ENCODE assay signal across 24 cellular contexts in genomic region chr1:83970119-83970518, GRCh38. TPM values are rescaled to one million over a fixed set of nuclear protein-coding genes. Genes with fewer than 3 reads are reported as not detected.
DNase-seq lines count a peak whose midpoint lies in the region; ATAC-seq and TF ChIP-seq lines count a peak whose summit lies in the region.
"Had no signal": no experiment of that assay in that cellular context is flagged by ENCODE, and none has a peak within 500 bp of the region (broad histone marks: within the 10 kb centered on the region; RNA-seq: fewer than 3 reads in every experiment).

No MANE protein-coding gene starts in this region.

- H3K36me3 ChIP-seq in ascending aorta (no peaks in the 10 kb centered on the region), thoracic aorta (no peaks in the 10 kb centered on the region), trophoblast cell (ENCODE audit: control insufficient read depth in 1 of 2, insufficient read depth in 2 of 2, low read length in 2 of 2) (no peaks in the 10 kb centered on the region)
- H3K36me3 ChIP-seq: BLaER1 treated with 17β-estradiol and CSF1 and Interleukin-3, amounts not matched to agents 10 nM and 100 nM had no signal

- H2BK5ac ChIP-seq in trophoblast cell (ENCODE audit: low read depth, low read length, poor library complexity): no peak overlapping the region

- no peak overlapping the region for H4K8ac ChIP-seq in trophoblast cell (ENCODE audit: low read depth, low read length)

- no peak overlapping the region for H2BK120ac ChIP-seq in trophoblast cell (ENCODE audit: insufficient read depth, low read length, poor library complexity)

- no peak for TF ChIP-seq CTCF in ascending aorta (IDR thresholded peaks at IDR 0.05)
- TF ChIP-seq CTCF in fibroblast of mammary gland (conservative IDR thresholded peaks at IDR 0.05; ENCODE audit: control insufficient read depth, insufficient read depth, low read depth, low read length): no peak
- no peak for TF ChIP-seq CTCF in thoracic aorta (IDR thresholded peaks at IDR 0.05)

- H3K18ac ChIP-seq in trophoblast cell (ENCODE audit: low read length): no peak overlapping the region

- H2AFZ ChIP-seq in trophoblast cell (ENCODE audit: insufficient read depth, low read length, poor library complexity): no peak overlapping the region

- H3K4me3 ChIP-seq in ascending aorta: no peak overlapping the region
- no peak overlapping the region for H3K4me3 ChIP-seq in fibroblast of mammary gland (ENCODE audit: control insufficient read depth, low read depth, low read length)
- no peak overlapping the region for H3K4me3 ChIP-seq in thoracic aorta
- no peak overlapping the region for H3K4me3 ChIP-seq in trophoblast cell (ENCODE audit: low read depth, low read length)
- H3K4me3 ChIP-seq: A549; BLaER1 treated with 17β-estradiol and CSF1 and Interleukin-3, amounts not matched to agents 10 nM and 100 nM; GM12878 had no signal

- H3K27ac ChIP-seq in ascending aorta (peak overlapping the region; percentile 59 to 67), thoracic aorta (peak overlapping the region; percentile 22 to 52), trophoblast cell (ENCODE audit: low read depth, low read length) (no peak overlapping the region)
- H3K27ac ChIP-seq: A549; BLaER1 treated with 17β-estradiol and CSF1 and Interleukin-3, amounts not matched to agents 10 nM and 100 nM had no signal

- intact Hi-C loops in ascending aorta (cut with DNase I) (no loop called here), sciatic nerve (cut with DNase I) (no loop called here)

- DNase-seq in G401 (ENCODE audit: low spot score) (peak; percentile 31), ascending aorta (ENCODE audit: low spot score in 2 of 2) (no peak), fibroblast of mammary gland (ENCODE audit: low read depth) (peak; percentile 4), thoracic aorta (ENCODE audit: low spot score) (no peak), trophoblast cell (no peak), sciatic nerve (ENCODE audit: low spot score) (no peak)
- DNase-seq: AML-193; CD4-positive, alpha-beta T cell; COR-L47; GDM1; HCEC 1CT; NCI-H1092; NCI-H1417 treated with DMSO at 0.1 percent for 48 hours; NCI-H187; NCI-H2107; NCI-H524; NCI-H748 treated with DMSO at 0.1 percent for 48 hours; NK-92 treated with Interleukin-12 subunit alpha and Interleukin-12 subunit beta, amount 100 ng/mL, for 24 hours; PC-3; SK-N-SH had no signal

- no peak overlapping the region for H4K91ac ChIP-seq in trophoblast cell (ENCODE audit: low read depth, low read length)

- no peaks in the 10 kb centered on the region for H3K79me1 ChIP-seq in trophoblast cell (ENCODE audit: low read length)

- H3K4ac ChIP-seq in trophoblast cell (ENCODE audit: low read depth, low read length): no peak overlapping the region

- H2AK5ac ChIP-seq in trophoblast cell (ENCODE audit: low read length): no peak overlapping the region

- no peak overlapping the region for H3K4me2 ChIP-seq in trophoblast cell (ENCODE audit: low read length)
- H3K4me2 ChIP-seq: A549; BLaER1 treated with 17β-estradiol and CSF1 and Interleukin-3, amounts not matched to agents 10 nM and 100 nM; SK-N-SH had no signal

- no peaks in the 10 kb centered on the region for H3K79me2 ChIP-seq in trophoblast cell (ENCODE audit: control insufficient read depth, insufficient read depth, low read length, poor library complexity)

- ATAC-seq in thoracic aorta (ENCODE audit: insufficient number of reproducible peaks, low FRiP score, low read depth): no peak
- no peak for ATAC-seq in HG02798 (IDR thresholded peaks at IDR 0.05; ENCODE audit: poor library complexity, unreplicated experiment)
- no peak for ATAC-seq in sciatic nerve
- ATAC-seq: A549, GM12878, PC-3 had no signal

- no peak overlapping the region for H3K9ac ChIP-seq in trophoblast cell (ENCODE audit: low read length)
- H3K9ac ChIP-seq: BLaER1 treated with 17β-estradiol and CSF1 and Interleukin-3, amounts not matched to agents 10 nM and 100 nM; SK-N-SH had no signal

- H4K12ac ChIP-seq in trophoblast cell (ENCODE audit: low read depth, low read length): no peak overlapping the region

- H2BK12ac ChIP-seq in trophoblast cell (ENCODE audit: low read length): no peak overlapping the region

- H3K9me3 ChIP-seq in ascending aorta (no peaks in the 10 kb centered on the region), thoracic aorta (no peaks in the 10 kb centered on the region), trophoblast cell (ENCODE audit: insufficient read depth, low read depth, low read length) (no peaks in the 10 kb centered on the region)
- H3K9me3 ChIP-seq: A549; BLaER1 treated with 17β-estradiol and CSF1 and Interleukin-3, amounts not matched to agents 10 nM and 100 nM; SK-N-SH had no signal

- no peak overlapping the region for H3K14ac ChIP-seq in trophoblast cell (ENCODE audit: low read length)

- H3K27me3 ChIP-seq in ascending aorta (no peaks in the 10 kb centered on the region), thoracic aorta (replicated peaks; ENCODE audit: insufficient read depth) (no peaks in the 10 kb centered on the region), trophoblast cell (ENCODE audit: insufficient read depth, low read length) (no peaks in the 10 kb centered on the region)
- H3K27me3 ChIP-seq: BLaER1 treated with 17β-estradiol and CSF1 and Interleukin-3, amounts not matched to agents 10 nM and 100 nM had no signal

- no peak overlapping the region for H3K23ac ChIP-seq in trophoblast cell (ENCODE audit: low read length)

- in situ Hi-C loops in G401 (cut with HindIII; ENCODE audit: low sequenced_read_pairs): no loop called here

- peaks cover 6 to 40% of the 10 kb centered on the region in 2 donors for H3K4me1 ChIP-seq in ascending aorta
- peaks cover 11 to 55% of the 10 kb centered on the region in 2 donors for H3K4me1 ChIP-seq in thoracic aorta (ENCODE audit: control insufficient read depth in 1 of 2, low read depth in 2 of 2)
- no peaks in the 10 kb centered on the region for H3K4me1 ChIP-seq in trophoblast cell (ENCODE audit: control insufficient read depth in 1 of 2, insufficient read depth in 2 of 2, low read length in 2 of 2)
- H3K4me1 ChIP-seq: A549; BLaER1 treated with 17β-estradiol and CSF1 and Interleukin-3, amounts not matched to agents 10 nM and 100 nM had no signal

RNA-seq across cellular contexts. Expression of gene TTLL7, which starts 28.8 kb away (rescaled TPM):
- not detected in 2 replicates for total RNA-seq in G401 (2014; rRNA removed; shearing (Covaris generic))
- total RNA-seq in ascending aorta: 20.5 TPM
- total RNA-seq in thoracic aorta: 10 to 100 TPM; 66.1 to 71.4 TPM
- polyA plus RNA-seq in trophoblast cell (2013): 2.7 and 3.4 TPM in 2 replicates
- total RNA-seq in sciatic nerve: 15.7 TPM
- total RNA-seq: CD4-positive, alpha-beta T cell had no signal

Comparison
In these comparisons a context has a peak if more than half of its experiments do, and no peak if none do; other contexts are left out.
1. DNase-seq: peak in G401 (single experiment) and fibroblast of mammary gland (single experiment); none in ascending aorta (0 of 2), thoracic aorta (single experiment), trophoblast cell (0 of 2) and sciatic nerve (single experiment).
2. RNA of gene TTLL7, which starts 28.8 kb away (total RNA-seq): 66.1 to 71.4 TPM in thoracic aorta, 20.5 TPM in ascending aorta (single experiment) and 15.7 TPM in sciatic nerve (single experiment); not detected in G401; every median in the first group is over 10 times any median in the second.